Comparison of ENCODE assay signal across 9 cellular contexts in the genomic region with DNA sequence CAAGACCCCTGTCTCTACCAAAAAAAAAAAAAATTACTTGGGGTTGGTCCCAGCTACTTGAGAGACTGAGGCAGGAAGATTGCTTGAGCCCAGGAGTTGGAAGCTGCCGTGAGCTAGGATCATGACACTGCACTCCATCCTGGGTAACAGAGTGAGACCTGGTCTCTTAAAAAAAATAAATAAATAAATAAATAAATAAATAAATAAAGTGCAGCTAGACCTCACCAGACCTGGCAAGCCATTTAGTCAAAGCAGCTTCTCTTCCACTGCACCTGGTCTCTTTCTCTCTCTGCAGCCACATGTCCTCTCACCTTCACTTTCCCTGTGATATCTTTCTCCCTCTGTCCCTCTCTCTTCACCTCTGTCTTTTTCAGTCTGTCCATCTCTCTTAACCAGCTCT.
"Had no signal": no experiment of that assay in that cellular context is flagged by ENCODE, and none has a peak within 500 bp of the region (broad histone marks: within the 10 kb centered on the region; RNA-seq: fewer than 3 reads in every experiment).

No MANE protein-coding gene starts in this region.

- H3K27ac Mint-ChIP-seq: IgD-negative memory B cell had no signal

- H3K4me3 ChIP-seq: K562 had no signal

- H3K4me3 Mint-ChIP-seq: IgD-negative memory B cell had no signal

- H3K27ac ChIP-seq: HL-60, KMS-11 had no signal

- H3K9ac ChIP-seq: KMS-11 had no signal

- FAIRE-seq: HepG2, HTR-8/SVneo, K562 had no signal

- ATAC-seq: HepG2 had no signal

- H3K36me3 Mint-ChIP-seq: IgD-negative memory B cell had no signal

- H3K4me2 ChIP-seq: KMS-11 had no signal

- DNase-seq: IMR-90, KBM-7, KG1 had no signal

- H3K4me1 Mint-ChIP-seq: IgD-negative memory B cell had no signal
